ENCODE assay signal across 13 cellular contexts in the genomic region with DNA sequence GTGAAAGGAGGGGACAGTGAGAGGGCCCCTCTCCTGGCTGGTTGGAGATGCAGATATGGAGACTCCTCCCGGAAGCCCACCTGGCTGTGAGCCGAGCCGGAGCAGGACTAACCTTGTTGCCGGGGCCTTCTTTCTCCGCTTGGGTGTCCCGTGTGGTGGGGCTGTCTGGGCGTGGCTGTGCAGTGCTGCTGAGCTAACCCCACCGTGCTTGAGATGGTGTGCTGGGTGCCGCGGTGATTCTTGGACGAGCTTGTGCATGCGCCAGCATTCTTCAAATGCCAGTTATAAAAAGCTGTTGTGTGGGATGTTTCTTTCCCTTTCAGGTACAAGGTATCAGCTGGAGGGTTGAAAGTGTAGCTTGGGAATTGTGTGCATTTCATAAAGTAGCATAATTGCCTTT. TPM values are rescaled to one million over a fixed set of nuclear protein-coding genes. Genes with fewer than 3 reads are reported as not detected.
DNase-seq lines count a peak whose midpoint lies in the region; ATAC-seq and TF ChIP-seq lines count a peak whose summit lies in the region.
"Had no signal": no experiment of that assay in that cellular context is flagged by ENCODE, and none has a peak within 500 bp of the region (broad histone marks: within the 10 kb centered on the region; RNA-seq: fewer than 3 reads in every experiment).

No MANE protein-coding gene starts in this region.

- H4K20me1 ChIP-seq in GM23248 (ENCODE audit: insufficient read depth) (peaks cover 49% of the 10 kb centered on the region), hepatocyte (ENCODE audit: insufficient read depth, poor library complexity, severe bottlenecking) (peaks cover 68% of the 10 kb centered on the region)

- H3K9ac ChIP-seq in GM23248 = no peak overlapping the region

- in situ Hi-C loops in GM23248 (cut with MboI) = no loop called here

- peaks cover 49% of the 10 kb centered on the region for H3K36me3 ChIP-seq in GM23248 (ENCODE audit: low read depth)
- H3K36me3 ChIP-seq in breast epithelium = no peaks in the 10 kb centered on the region
- no peaks in the 10 kb centered on the region for H3K36me3 ChIP-seq in hepatocyte (replicated peaks; ENCODE audit: insufficient read depth, low read depth)
- H3K36me3 ChIP-seq in aorta (ENCODE audit: control insufficient read depth in 1 of 2, insufficient read depth in 2 of 2, low read length in 1 of 2) = peaks cover 0 to 11% of the 10 kb centered on the region in 2 donors

- ATAC-seq in aorta (ENCODE audit: low FRiP score) = no peak
- ATAC-seq: stimulated activated effector memory CD8-positive, alpha-beta T cell treated with anti-CD3 and anti-CD28 coated beads, Interleukin-12 subunit alpha, Interleukin-12 subunit beta, amount 100 ng/mL, for 72 hours had no signal

- H3K27ac ChIP-seq in GM23248 (no peak overlapping the region), breast epithelium (peak overlapping the region; percentile 69 to 72), hepatocyte (peak overlapping the region; percentile 64), aorta (ENCODE audit: low read depth in 1 of 2, low read length in 2 of 2) (no peak overlapping the region)
- H3K27ac ChIP-seq: Peyer's patch had no signal

- intact Hi-C loops in breast epithelium (cut with DNase I; ENCODE audit: low total_unique reads) (no loop called here), aorta (cut with DNase I) (no loop called here)

- H3K4me1 ChIP-seq in GM23248 (ENCODE audit: insufficient read depth) = peaks cover 31% of the 10 kb centered on the region
- H3K4me1 ChIP-seq in breast epithelium = peaks cover 8 to 21% of the 10 kb centered on the region in 2 donors
- peaks cover 27% of the 10 kb centered on the region for H3K4me1 ChIP-seq in hepatocyte (ENCODE audit: insufficient read depth)
- H3K4me1 ChIP-seq in aorta (ENCODE audit: control insufficient read depth in 1 of 2, insufficient read depth in 2 of 2, low read length in 2 of 2) = no peaks in the 10 kb centered on the region

- H3F3A ChIP-seq in GM23248 (ENCODE audit: insufficient read depth) = peaks cover 39% of the 10 kb centered on the region

- H3K4me2 ChIP-seq in GM23248 (ENCODE audit: unreplicated experiment) = no peak overlapping the region
- H3K4me2 ChIP-seq in hepatocyte = peak overlapping the region; percentile 55

- H3K4me3 ChIP-seq in GM23248 (no peak overlapping the region), breast epithelium (peak overlapping the region in 2 of 3 donors; percentile 22 to 54), hepatocyte (no peak overlapping the region), retinal pigment epithelial cell (ENCODE audit: low read length) (no peak overlapping the region), aorta (ENCODE audit: low read length in 2 of 2) (no peak overlapping the region)
- H3K4me3 ChIP-seq: Peyer's patch had no signal

- TF ChIP-seq CTCF in breast epithelium (IDR thresholded peaks at IDR 0.05) (no peak), hepatocyte (IDR thresholded peaks at IDR 0.05; ENCODE audit: poor library complexity) (no peak), retinal pigment epithelial cell (conservative IDR thresholded peaks at IDR 0.05; ENCODE audit: low read depth, low read length) (no peak)

- no peak for TF ChIP-seq POLR2A in breast epithelium (IDR thresholded peaks at IDR 0.05)

- DNase-seq in GM23248 = peak; percentile 31
- peak in 1 of 2 donors; percentile 76 for DNase-seq in breast epithelium (ENCODE audit: low spot score in 2 of 2)
- no peak for DNase-seq in hepatocyte (ENCODE audit: low spot score)
- DNase-seq in retinal pigment epithelial cell (ENCODE audit: low read depth) = peak; percentile 25
- DNase-seq in NOMO-1 treated with dmso at 0.1 percent for 144 hours (lab: John Stamatoyannopoulos, UW; ENCODE audit: unreplicated experiment) = no peak
- no peak for DNase-seq in aorta
- DNase-seq in NCI-H2171 treated with DMSO at 0.1 percent for 48 hours (lab: John Stamatoyannopoulos, UW) = no peak
- no peak for DNase-seq in amniotic stem cell (lab: John Stamatoyannopoulos, UW)
- DNase-seq: activated B cell treated with CpG ODN at 0.5 μM for 24 hours; activated naive CD4-positive, alpha-beta T cell treated with anti-CD3 and anti-CD28 coated beads, Interleukin-2, amount 10 ng/mL, durations not matched to agents 7 days and 5 days; NCI-H1436 treated with DMSO at 0.1 percent for 48 hours; Peyer's patch had no signal

- no peak overlapping the region for H2AFZ ChIP-seq in GM23248
- H2AFZ ChIP-seq in hepatocyte = no peak overlapping the region

- H3K27me3 ChIP-seq in GM23248 (replicated peaks; ENCODE audit: insufficient read depth) = no peaks in the 10 kb centered on the region
- no peaks in the 10 kb centered on the region for H3K27me3 ChIP-seq in breast epithelium
- no peaks in the 10 kb centered on the region for H3K27me3 ChIP-seq in hepatocyte
- H3K27me3 ChIP-seq in aorta (ENCODE audit: control insufficient read depth in 1 of 2, insufficient read depth in 2 of 2, low read length in 1 of 2) = no peaks in the 10 kb centered on the region
- H3K27me3 ChIP-seq: Peyer's patch had no signal

- no peaks in the 10 kb centered on the region for H3K9me2 ChIP-seq in GM23248 (ENCODE audit: insufficient read depth)
- no peaks in the 10 kb centered on the region for H3K9me2 ChIP-seq in hepatocyte (replicated peaks; ENCODE audit: insufficient read depth)

- WGBS in GM23248 (ENCODE audit: low coverage in 1 of 2, low lambda C conversion rate in 2 of 2, missing lambda C conversion rate in 2 of 2), 2 experiments = 55 to 57% methylated on average over 12 of the region's 12 CpGs
- 69% methylated on average over 12 of the region's 12 CpGs for WGBS in hepatocyte (ENCODE audit: low lambda C conversion rate, missing lambda C conversion rate)
- WGBS in aorta, 2 donors = 24 to 29% methylated on average over 12 of the region's 12 CpGs

- H3K9me3 ChIP-seq in GM23248 (ENCODE audit: low read depth) (no peaks in the 10 kb centered on the region), breast epithelium (no peaks in the 10 kb centered on the region), hepatocyte (ENCODE audit: low read depth) (no peaks in the 10 kb centered on the region), aorta (ENCODE audit: control insufficient read depth, low read length) (no peaks in the 10 kb centered on the region)
- H3K9me3 ChIP-seq: Peyer's patch had no signal

- H3K79me2 ChIP-seq in GM23248 (ENCODE audit: insufficient read depth) = peaks cover 100% of the 10 kb centered on the region
- H3K79me2 ChIP-seq in hepatocyte = peaks cover 95% of the 10 kb centered on the region

RNA-seq across cellular contexts. Expression of a gene that starts 24.6 kb away (rescaled TPM):
- total RNA-seq in GM23248 (2014; rRNA removed; shearing (Covaris generic)) = 68.8 and 95.4 TPM in 2 replicates
- polyA plus RNA-seq in GM23248 (2016; fragmentation: Nextera tagmentation; extraction: Ambion mirVana) (612 and 613 TPM in 2 replicates), hepatocyte (429 and 452 TPM in 2 replicates), aorta (100 to 1,000 TPM; 234 to 235 TPM)
- total RNA-seq in breast epithelium (100 to 1,000 TPM; 103 to 121 (median 121) TPM), hepatocyte (74.7 and 105 TPM in 2 replicates), aorta (100 to 1,000 TPM; 216 to 217 TPM)

RNA-seq across cellular contexts. Expression of a gene that starts 48.8 kb away (rescaled TPM):
- 31.7 and 37.6 TPM in 2 replicates for total RNA-seq in GM23248 (2014; rRNA removed; shearing (Covaris generic))
- polyA plus RNA-seq in GM23248 (2016; fragmentation: Nextera tagmentation; extraction: Ambion mirVana) (24.8 and 26.7 TPM in 2 replicates), hepatocyte (14.3 and 22.2 TPM in 2 replicates), aorta (10 to 100 TPM in 1 of 2 donors, 1 to 10 TPM in 1; 3.6 to 18.0 TPM)
- total RNA-seq in breast epithelium (10 to 100 TPM; 15.4 to 18.0 (median 17.6) TPM), hepatocyte (17.5 and 21.8 TPM in 2 replicates), aorta (10 to 100 TPM; 15.5 to 19.7 TPM)

RNA-seq across cellular contexts. Expression of a gene that starts 50.2 kb away (rescaled TPM):
- 18.0 and 23.7 TPM in 2 replicates for total RNA-seq in GM23248 (2014; rRNA removed; shearing (Covaris generic))
- polyA plus RNA-seq in GM23248 (2016; fragmentation: Nextera tagmentation; extraction: Ambion mirVana) (21.0 and 21.1 TPM in 2 replicates), hepatocyte (4.5 and 5.8 TPM in 2 replicates), aorta (10 to 100 TPM; 10.8 to 14.0 TPM)
- total RNA-seq in breast epithelium (10 to 100 TPM; 14.4 to 18.7 (median 14.7) TPM), hepatocyte (19.9 and 20.6 TPM in 2 replicates), aorta (10 to 100 TPM; 12.0 to 12.1 TPM)

Comparison
In these comparisons a context has a peak if more than half of its experiments do, and no peak if none do; other contexts are left out.
1. DNase-seq: peak in GM23248 (single experiment) and retinal pigment epithelial cell (single experiment); none in hepatocyte (single experiment), NOMO-1 treated with dmso at 0.1 percent for 144 hours (single experiment), aorta (0 of 2), NCI-H2171 treated with DMSO at 0.1 percent for 48 hours (single experiment) and amniotic stem cell (single experiment).
2. H3K27ac ChIP-seq: peak in breast epithelium (2 of 2) and hepatocyte (single experiment); none in GM23248 (single experiment) and aorta (0 of 2).
3. H3K4me3 ChIP-seq: peak in breast epithelium (2 of 3); none in GM23248 (single experiment), hepatocyte (single experiment), retinal pigment epithelial cell (single experiment) and aorta (0 of 2).